ENCODE assay signal across 13 cellular contexts in the genomic region with DNA sequence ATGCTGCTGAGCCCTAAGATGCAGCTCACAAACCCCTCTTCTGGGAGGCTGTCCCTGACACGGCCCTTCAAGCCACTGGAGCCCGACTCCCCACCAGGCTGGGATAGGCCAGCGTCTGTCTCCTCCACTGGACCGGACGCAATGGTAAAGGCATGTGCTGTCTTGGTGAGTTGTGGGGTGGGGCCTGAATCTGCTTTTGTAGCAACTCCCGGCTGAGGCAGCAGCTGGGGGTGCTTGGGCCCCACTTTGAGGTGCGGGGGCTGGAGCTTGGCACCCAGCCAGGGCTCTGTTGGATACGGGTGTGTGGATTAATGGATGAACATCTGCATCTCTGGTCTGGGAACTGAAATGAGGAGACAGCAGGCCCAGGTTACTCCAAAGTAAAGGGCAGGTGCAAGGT. TPM values are rescaled to one million over a fixed set of nuclear protein-coding genes. Genes with fewer than 3 reads are reported as not detected.
DNase-seq lines count a peak whose midpoint lies in the region; ATAC-seq, FAIRE-seq and TF ChIP-seq lines count a peak whose summit lies in the region.
"Had no signal": no experiment of that assay in that cellular context is flagged by ENCODE, and none has a peak within 500 bp of the region (broad histone marks: within the 10 kb centered on the region; RNA-seq: fewer than 3 reads in every experiment).

No MANE protein-coding gene starts in this region.

- H3K9me3 Mint-ChIP-seq in CD4-positive, alpha-beta T cell: no peaks in the 10 kb centered on the region
- H3K9me3 Mint-ChIP-seq in naive thymus-derived CD4-positive, alpha-beta T cell: no peaks in the 10 kb centered on the region

- H4K20me1 ChIP-seq in PC-9 (ENCODE audit: insufficient read depth): no peaks in the 10 kb centered on the region

- no peaks in the 10 kb centered on the region for H3K27me3 ChIP-seq in CD4-positive, alpha-beta T cell (ENCODE audit: control insufficient read depth, insufficient read depth, low read length)
- no peaks in the 10 kb centered on the region for H3K27me3 ChIP-seq in naive thymus-derived CD4-positive, alpha-beta T cell (ENCODE audit: control insufficient read depth in 2 of 2, insufficient read depth in 2 of 2, low read length in 2 of 2)
- H3K27me3 ChIP-seq in PC-9 (ENCODE audit: insufficient read depth, low read depth): no peaks in the 10 kb centered on the region
- H3K27me3 ChIP-seq: ascending aorta had no signal

- no peak overlapping the region for H2AFZ ChIP-seq in PC-9

- H3K4me3 ChIP-seq in HEK293 (ENCODE audit: low read depth, low read length): no peak overlapping the region
- no peak overlapping the region for H3K4me3 ChIP-seq in astrocyte of the spinal cord (ENCODE audit: low read depth, low read length)
- no peak overlapping the region for H3K4me3 ChIP-seq in naive thymus-derived CD4-positive, alpha-beta T cell (ENCODE audit: low read length)
- H3K4me3 ChIP-seq in PC-9: no peak overlapping the region
- H3K4me3 ChIP-seq: ascending aorta, heart left ventricle, psoas muscle had no signal

- TF ChIP-seq POLR2A in H54 (IDR thresholded peaks at IDR 0.05; ENCODE audit: low read depth, low read length): no peak

- ATAC-seq in CD4-positive, alpha-beta T cell (ENCODE audit: poor library complexity): no peak
- no peak for ATAC-seq in naive thymus-derived CD4-positive, alpha-beta T cell
- ATAC-seq in HG02870 (IDR thresholded peaks at IDR 0.05; ENCODE audit: unreplicated experiment): no peak
- ATAC-seq: heart left ventricle, psoas muscle had no signal

- in situ Hi-C loops in astrocyte of the spinal cord (cut with HindIII; ENCODE audit: low sequenced_read_pairs): no loop called here

- no peak for TF ChIP-seq CTCF in CD4-positive, alpha-beta T cell (IDR thresholded peaks at IDR 0.05)
- TF ChIP-seq CTCF in HEK293 (tag by site-specific recombination; IDR thresholded peaks at IDR 0.05) (no peak), astrocyte of the spinal cord (IDR thresholded peaks at IDR 0.05; ENCODE audit: low read depth, low read length) (no peak), PC-9 (conservative IDR thresholded peaks at IDR 0.05) (no peak)

- no peaks in the 10 kb centered on the region for H3F3A ChIP-seq in PC-9 (ENCODE audit: insufficient read depth, low read depth)

- H3K4me2 ChIP-seq in PC-9: no peak overlapping the region

- intact Hi-C loops in CD4-positive, alpha-beta T cell (cut with DNase I, micrococcal nuclease): no loop called here
- intact Hi-C loops in naive thymus-derived CD4-positive, alpha-beta T cell (cut with micrococcal nuclease): no loop called here
- intact Hi-C loops in PC-9 (cut with micrococcal nuclease; ENCODE audit: unreplicated experiment): no loop called here

- peak overlapping the region; percentile 95 for H3K27ac Mint-ChIP-seq in CD4-positive, alpha-beta T cell
- H3K27ac Mint-ChIP-seq in naive thymus-derived CD4-positive, alpha-beta T cell: peak overlapping the region in 8 of 9 donors; percentile 28 to 97 (median 79)

- H3K36me3 ChIP-seq in HEK293 (ENCODE audit: control insufficient read depth in 2 of 2, insufficient read depth in 1 of 2, low read length in 2 of 2): peaks cover 4 to 30% of the 10 kb centered on the region in 2 experiments; a peak in 2 of 3 replicates
- H3K36me3 ChIP-seq in naive thymus-derived CD4-positive, alpha-beta T cell (ENCODE audit: control insufficient read depth in 2 of 3, insufficient read depth in 3 of 3, low read length in 3 of 3): peaks cover 0 to 21% (median 0%) of the 10 kb centered on the region in 3 experiments
- H3K36me3 ChIP-seq in PC-9 (ENCODE audit: low read depth): no peaks in the 10 kb centered on the region

- H3K4me1 Mint-ChIP-seq in CD4-positive, alpha-beta T cell (ENCODE audit: low read depth): peaks cover 44% of the 10 kb centered on the region
- H3K4me1 Mint-ChIP-seq in naive thymus-derived CD4-positive, alpha-beta T cell: peaks cover 19 to 42% (median 37%) of the 10 kb centered on the region in 7 donors

- H3K79me2 ChIP-seq in PC-9 (ENCODE audit: low read depth): no peaks in the 10 kb centered on the region

- no peaks in the 10 kb centered on the region for H3K9me3 ChIP-seq in CD4-positive, alpha-beta T cell (ENCODE audit: control insufficient read depth, low read length)
- no peaks in the 10 kb centered on the region for H3K9me3 ChIP-seq in HEK293 (ENCODE audit: control insufficient read depth, insufficient read depth, low read depth, low read length)
- H3K9me3 ChIP-seq in naive thymus-derived CD4-positive, alpha-beta T cell (ENCODE audit: control insufficient read depth in 2 of 3, low read length in 3 of 3): no peaks in the 10 kb centered on the region
- H3K9me3 ChIP-seq in PC-9 (ENCODE audit: insufficient read depth, low read depth): no peaks in the 10 kb centered on the region
- H3K9me3 ChIP-seq: ascending aorta, heart left ventricle, psoas muscle had no signal

- H3K9me2 ChIP-seq in PC-9 (ENCODE audit: insufficient read depth): no peaks in the 10 kb centered on the region

- no peaks in the 10 kb centered on the region for H3K4me1 ChIP-seq in HEK293 (ENCODE audit: control insufficient read depth, insufficient read depth, low read length)
- peaks cover 18 to 28% of the 10 kb centered on the region in 2 donors for H3K4me1 ChIP-seq in naive thymus-derived CD4-positive, alpha-beta T cell (ENCODE audit: control insufficient read depth in 2 of 2, insufficient read depth in 2 of 2, low read length in 2 of 2)
- no peaks in the 10 kb centered on the region for H3K4me1 ChIP-seq in PC-9 (replicated peaks; ENCODE audit: insufficient read depth)
- H3K4me1 ChIP-seq: ascending aorta, psoas muscle had no signal

- POLR2A ChIA-PET in CD4-positive, alpha-beta T cell (lab: Charles Lee): no interaction called here
- POLR2A ChIA-PET in HEK293 (lab: Yijun Ruan, JAX) (interaction anchor here (0.5 to 0.6 kb wide), 2 partner anchors 35 to 198 kb away, joined by 3 read pairs; no protein-coding TSS in a partner anchor), PC-9 (lab: Charles Lee; ENCODE audit: unreplicated experiment) (no interaction called here)
- POLR2A ChIA-PET in naive thymus-derived CD4-positive, alpha-beta T cell (lab: Charles Lee): interaction anchor here (0.6 kb wide), 1 partner anchor 227 kb away, joined by 3 read pairs; no protein-coding TSS in a partner anchor

- no TSS peak for BruUV-seq in PC-9 (replicated peaks; lab: Mats Ljungman, UMichigan)

- H3K36me3 Mint-ChIP-seq in CD4-positive, alpha-beta T cell (ENCODE audit: low read depth): peaks cover 25% of the 10 kb centered on the region
- peaks cover 0 to 19% (median 0%) of the 10 kb centered on the region in 5 donors for H3K36me3 Mint-ChIP-seq in naive thymus-derived CD4-positive, alpha-beta T cell

- CTCF ChIA-PET in CD4-positive, alpha-beta T cell (lab: Charles Lee): no interaction called here
- CTCF ChIA-PET in HEK293 (lab: Yijun Ruan, JAX): no interaction called here
- CTCF ChIA-PET in naive thymus-derived CD4-positive, alpha-beta T cell (lab: Charles Lee): no interaction called here
- CTCF ChIA-PET in PC-9 (lab: Charles Lee): no interaction called here

- no peak overlapping the region for H3K27ac ChIP-seq in CD4-positive, alpha-beta T cell (ENCODE audit: low read depth, low read length)
- H3K27ac ChIP-seq in HEK293 (ENCODE audit: extremely low read depth, low read depth, low read length): no peak overlapping the region
- H3K27ac ChIP-seq in naive thymus-derived CD4-positive, alpha-beta T cell (ENCODE audit: low read depth, low read length): no peak overlapping the region
- H3K27ac ChIP-seq in PC-9: no peak overlapping the region
- H3K27ac ChIP-seq: ascending aorta, heart left ventricle, psoas muscle had no signal

- DNase-seq in CD4-positive, alpha-beta T cell: no peak
- DNase-seq in astrocyte of the spinal cord (ENCODE audit: low read depth, low spot score) (peak; percentile 32), PC-9 (no peak), NCI-H748 (lab: John Stamatoyannopoulos, UW; ENCODE audit: unreplicated experiment) (no peak), H54 (ENCODE audit: insufficient read length, low spot score) (no peak)
- DNase-seq in naive thymus-derived CD4-positive, alpha-beta T cell: no peak
- DNase-seq: NCI-H187, T-helper 9 cell had no signal

- no peaks in the 10 kb centered on the region for H3K27me3 Mint-ChIP-seq in CD4-positive, alpha-beta T cell
- H3K27me3 Mint-ChIP-seq in naive thymus-derived CD4-positive, alpha-beta T cell: no peaks in the 10 kb centered on the region

- no peak for FAIRE-seq in H54 (lab: Jason Lieb, UNC)

- no peak overlapping the region for H3K4me3 Mint-ChIP-seq in CD4-positive, alpha-beta T cell
- peak overlapping the region in 4 of 10 donors; percentile 12 to 97 (median 52) for H3K4me3 Mint-ChIP-seq in naive thymus-derived CD4-positive, alpha-beta T cell

TF ChIP-seq in HEK293, 187 proteins besides CTCF, POLR2A, EP300 and RAD21 (continues in another document):
- no peak for TF ChIP-seq FEZF1 (tag by site-specific recombination; IDR thresholded peaks at IDR 0.05)
- TF ChIP-seq, protein P1, sequence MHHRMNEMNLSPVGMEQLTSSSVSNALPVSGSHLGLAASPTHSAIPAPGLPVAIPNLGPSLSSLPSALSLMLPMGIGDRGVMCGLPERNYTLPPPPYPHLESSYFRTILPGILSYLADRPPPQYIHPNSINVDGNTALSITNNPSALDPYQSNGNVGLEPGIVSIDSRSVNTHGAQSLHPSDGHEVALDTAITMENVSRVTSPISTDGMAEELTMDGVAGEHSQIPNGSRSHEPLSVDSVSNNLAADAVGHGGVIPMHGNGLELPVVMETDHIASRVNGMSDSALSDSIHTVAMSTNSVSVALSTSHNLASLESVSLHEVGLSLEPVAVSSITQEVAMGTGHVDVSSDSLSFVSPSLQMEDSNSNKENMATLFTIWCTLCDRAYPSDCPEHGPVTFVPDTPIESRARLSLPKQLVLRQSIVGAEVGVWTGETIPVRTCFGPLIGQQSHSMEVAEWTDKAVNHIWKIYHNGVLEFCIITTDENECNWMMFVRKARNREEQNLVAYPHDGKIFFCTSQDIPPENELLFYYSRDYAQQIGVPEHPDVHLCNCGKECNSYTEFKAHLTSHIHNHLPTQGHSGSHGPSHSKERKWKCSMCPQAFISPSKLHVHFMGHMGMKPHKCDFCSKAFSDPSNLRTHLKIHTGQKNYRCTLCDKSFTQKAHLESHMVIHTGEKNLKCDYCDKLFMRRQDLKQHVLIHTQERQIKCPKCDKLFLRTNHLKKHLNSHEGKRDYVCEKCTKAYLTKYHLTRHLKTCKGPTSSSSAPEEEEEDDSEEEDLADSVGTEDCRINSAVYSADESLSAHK (tag by site-specific recombination; IDR thresholded peaks at IDR 0.05): no peak

RNA-seq across cellular contexts. Expression of a gene that starts 3.5 kb away (rescaled TPM):
- total RNA-seq in CD4-positive, alpha-beta T cell: 10 to 100 TPM; 50.4 to 51.5 TPM
- 10 to 100 TPM; 64.1 to 91.3 (median 87.3) TPM for total RNA-seq in naive thymus-derived CD4-positive, alpha-beta T cell
- polyA plus RNA-seq in naive thymus-derived CD4-positive, alpha-beta T cell: 10 to 100 TPM; 22.2 to 40.1 TPM
- total RNA-seq in PC-9 (2021): not detected in 2 replicates

RNA-seq across cellular contexts. Expression of a gene that starts 30.7 kb away (rescaled TPM):
- total RNA-seq in CD4-positive, alpha-beta T cell: 1 to 10 TPM; 5.1 to 5.2 TPM
- total RNA-seq in naive thymus-derived CD4-positive, alpha-beta T cell: 10 to 100 TPM in 1 of 5 experiments, 1 to 10 TPM in 4; 7.1 to 12.5 (median 8.5) TPM
- 1 to 10 TPM in 1 of 2 donors, under 1 TPM in 1; 0.89 to 1.2 TPM for polyA plus RNA-seq in naive thymus-derived CD4-positive, alpha-beta T cell
- 11.5 and 13.8 TPM in 2 replicates for total RNA-seq in PC-9 (2021)

Comparison
In these comparisons a context has a peak if more than half of its experiments do, and no peak if none do; other contexts are left out.
1. RNA of a gene that starts 3.5 kb away (total RNA-seq): 64.1 to 91.3 TPM in naive thymus-derived CD4-positive, alpha-beta T cell and 50.4 to 51.5 TPM in CD4-positive, alpha-beta T cell; not detected in PC-9; every median in the first group is over 10 times any median in the second.
2. POLR2A ChIA-PET loops: an anchor here in HEK293 (0.5 to 0.6 kb wide) and naive thymus-derived CD4-positive, alpha-beta T cell (0.6 kb wide); none called in CD4-positive, alpha-beta T cell and PC-9.